31 cellular contexts compared by ENCODE assay signal in genomic region chr10:72484521-72484920, GRCh38.
"Had no signal": no experiment of that assay in that cellular context is flagged by ENCODE, and none has a peak within 500 bp of the region (broad histone marks: within the 10 kb centered on the region; RNA-seq: fewer than 3 reads in every experiment).

No MANE protein-coding gene starts in this region.

- H3K36me3 ChIP-seq: adrenal gland, colonic mucosa, esophagus squamous epithelium, WERI-Rb-1 had no signal

- DNase-seq: activated CD4-positive, alpha-beta memory T cell treated with anti-CD3 and anti-CD28 coated beads for 36 hours; activated CD4-positive, alpha-beta T cell treated with anti-CD3 and anti-CD28 coated beads for 36 hours; activated CD4-positive, alpha-beta T cell treated with anti-CD3 and anti-CD28 coated beads, Interleukin-2, amount 10 ng/mL, durations not matched to agents 24 days and 14 days; activated CD4-positive, CD25-positive, alpha-beta regulatory T cell; activated CD4-positive, CD25-positive, alpha-beta regulatory T cell treated with anti-CD3 and anti-CD28 coated beads, Interleukin-2, amount 50 U/mL, for 72 hours; activated CD8-positive, alpha-beta memory T cell treated with anti-CD3 and anti-CD28 coated beads, Interleukin-2, amount 10 ng/mL, durations not matched to agents 7 days and 5 days; activated CD8-positive, alpha-beta memory T cell treated with anti-CD3 and anti-CD28 coated beads, Interleukin-2, amount 50 U/mL, for 4 hours; activated CD8-positive, alpha-beta T cell treated with anti-CD3 and anti-CD28 coated beads, Interleukin-2, amount 10 ng/mL, durations not matched to agents 7 days and 5 days; activated effector memory CD4-positive, alpha-beta T cell treated with anti-CD3 and anti-CD28 coated beads, Interleukin-2, amount 50 U/mL, for 16 hours; activated naive CD4-positive, alpha-beta T cell treated with anti-CD3 and anti-CD28 coated beads for 36 hours; activated naive CD8-positive, alpha-beta T cell treated with anti-CD3 and anti-CD28 coated beads for 36 hours; activated naive CD8-positive, alpha-beta T cell treated with anti-CD3 and anti-CD28 coated beads, Interleukin-2, amount 50 U/mL, for 24 hours; activated T-cell treated with anti-CD3 and anti-CD28 coated beads, Interleukin-2, amount 50 U/mL, for 1 hour; activated T-cell treated with anti-CD3 and anti-CD28 coated beads, Interleukin-2, amount 50 U/mL, for 48 hours; adrenal gland; amygdala; aorta; body of pancreas; central memory CD4-positive, alpha-beta T cell; cerebellar nuclear complex; colonic mucosa; effector CD8-positive, alpha-beta T cell; esophagus squamous epithelium; foreskin melanocyte; heart right ventricle; T-helper 17 cell; T1000; WERI-Rb-1 had no signal

- H3K4me1 ChIP-seq: adrenal gland, body of pancreas, colonic mucosa, esophagus squamous epithelium, gastroesophageal sphincter had no signal

- H3K27me3 ChIP-seq: adrenal gland, body of pancreas, colonic mucosa, esophagus squamous epithelium, gastroesophageal sphincter, heart right ventricle had no signal

- H3K27ac ChIP-seq: adrenal gland, body of pancreas, colonic mucosa, epithelial cell of prostate, esophagus squamous epithelium, gastroesophageal sphincter, heart right ventricle, WERI-Rb-1 had no signal

- ATAC-seq: activated CD4-positive, alpha-beta T cell treated with anti-CD3 and anti-CD28 coated beads for 36 hours; activated CD8-positive, alpha-beta memory T cell treated with anti-CD3 and anti-CD28 coated beads, Interleukin-2, amount 10 ng/mL, durations not matched to agents 7 days and 5 days; activated CD8-positive, alpha-beta T cell treated with anti-CD3 and anti-CD28 coated beads, Interleukin-2, amount 10 ng/mL, durations not matched to agents 7 days and 5 days; activated naive CD8-positive, alpha-beta T cell treated with anti-CD3 and anti-CD28 coated beads, Interleukin-2, amount 50 U/mL, for 24 hours; body of pancreas; gastroesophageal sphincter; heart right ventricle; T-helper 17 cell had no signal

- FAIRE-seq: endometrium had no signal

- H3K9me3 ChIP-seq: adrenal gland, body of pancreas, colonic mucosa, esophagus squamous epithelium, gastroesophageal sphincter, heart right ventricle had no signal

- H3K4me3 ChIP-seq: adrenal gland, body of pancreas, colonic mucosa, esophagus squamous epithelium, gastroesophageal sphincter, heart right ventricle had no signal
